In the genomic region with DNA sequence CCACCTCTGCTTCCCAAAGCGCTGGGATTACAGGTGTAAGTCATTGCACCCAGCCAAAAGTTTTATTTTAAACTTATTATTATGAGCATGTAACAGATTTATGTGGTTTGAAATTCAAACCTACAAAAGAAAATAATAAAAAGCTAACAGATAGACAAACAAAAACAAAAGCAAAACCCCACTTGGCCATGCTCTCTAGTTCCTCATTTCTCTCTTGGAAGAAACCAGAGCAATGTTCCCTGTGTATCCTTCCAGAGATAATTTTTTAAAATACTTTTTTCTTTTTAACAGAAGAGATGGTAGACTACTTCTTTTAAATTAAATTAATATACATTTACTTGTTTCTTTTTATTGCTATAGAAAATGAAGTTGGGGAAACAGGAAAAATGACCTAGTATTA, we compare ENCODE assay signal across 25 cellular contexts. TPM values are rescaled to one million over a fixed set of nuclear protein-coding genes. Genes with fewer than 3 reads are reported as not detected.
"Had no signal": no experiment of that assay in that cellular context is flagged by ENCODE, and none has a peak within 500 bp of the region (broad histone marks: within the 10 kb centered on the region; RNA-seq: fewer than 3 reads in every experiment).

No MANE protein-coding gene starts in this region.

- DNase-seq: activated CD4-positive, alpha-beta T cell treated with anti-CD3 and anti-CD28 coated beads for 36 hours; activated CD8-positive, alpha-beta memory T cell treated with anti-CD3 and anti-CD28 coated beads, Interleukin-2, amount 50 U/mL, for 4 hours; activated CD8-positive, alpha-beta T cell treated with anti-CD3 and anti-CD28 coated beads for 36 hours; activated gamma-delta T cell treated with Interleukin-2 at 50 U/mL for 16 hours; activated naive CD4-positive, alpha-beta T cell treated with anti-CD3 and anti-CD28 coated beads, Interleukin-2, amount 10 ng/mL, durations not matched to agents 7 days and 5 days; activated naive CD8-positive, alpha-beta T cell treated with anti-CD3 and anti-CD28 coated beads for 36 hours; activated T-cell treated with anti-CD3 and anti-CD28 coated beads, Interleukin-2, amount 50 U/mL, for 72 hours; anterior cingulate cortex; cerebellar nuclear complex; NCI-H1048; NCI-H146; NCI-H187 treated with DMSO at 0.1 percent for 48 hours; NCI-H2081 treated with DMSO at 0.1 percent for 48 hours; NCI-H446; NCI-H524; RPMI8226; T-helper 9 cell; WERI-Rb-1 had no signal

- H3K36me3 Mint-ChIP-seq: activated naive CD4-positive, alpha-beta T cell treated with anti-CD3 and anti-CD28 coated beads, Interleukin-2, amount 10 ng/mL, durations not matched to agents 7 days and 5 days; activated naive CD8-positive, alpha-beta T cell treated with anti-CD3 and anti-CD28 coated beads for 36 hours had no signal

- H3K4me3 ChIP-seq: SK-N-MC had no signal

- H3K36me3 ChIP-seq: WERI-Rb-1 had no signal

- H3K27ac Mint-ChIP-seq: activated CD4-positive, alpha-beta T cell treated with anti-CD3 and anti-CD28 coated beads for 36 hours; activated CD8-positive, alpha-beta T cell treated with anti-CD3 and anti-CD28 coated beads for 36 hours; activated naive CD4-positive, alpha-beta T cell treated with anti-CD3 and anti-CD28 coated beads, Interleukin-2, amount 10 ng/mL, durations not matched to agents 7 days and 5 days; activated naive CD8-positive, alpha-beta T cell treated with anti-CD3 and anti-CD28 coated beads for 36 hours; activated T-cell treated with anti-CD3 and anti-CD28 coated beads, Interleukin-2, amount 50 U/mL, for 72 hours; activated T-helper 2 cell treated with anti-CD3 and anti-CD28 coated beads, Interferon-gamma antibody, Interleukin-2, Interleukin-4, amounts not matched to agents 10 μg/mL and 5 μg/mL and 100 μg/mL, durations not matched to agents 14 hours and 24 hours and 36 hours; T-helper 1 cell treated with Interleukin-12 subunit alpha and Interleukin-12 subunit beta and Interleukin-4 antibody, amounts not matched to agents 30 μg/mL and 1 μg/mL, for 36 hours had no signal

- ATAC-seq: activated CD4-positive, alpha-beta T cell treated with anti-CD3 and anti-CD28 coated beads for 36 hours; activated CD8-positive, alpha-beta T cell treated with anti-CD3 and anti-CD28 coated beads for 36 hours; activated T-cell treated with anti-CD3 and anti-CD28 coated beads, Interleukin-2, amount 50 U/mL, for 72 hours; Panc1; Right ventricle myocardium inferior had no signal

- H3K9me3 Mint-ChIP-seq: activated CD8-positive, alpha-beta T cell treated with anti-CD3 and anti-CD28 coated beads for 36 hours; activated naive CD4-positive, alpha-beta T cell treated with anti-CD3 and anti-CD28 coated beads, Interleukin-2, amount 10 ng/mL, durations not matched to agents 7 days and 5 days; activated naive CD8-positive, alpha-beta T cell treated with anti-CD3 and anti-CD28 coated beads for 36 hours; activated T-cell treated with anti-CD3 and anti-CD28 coated beads, Interleukin-2, amount 50 U/mL, for 72 hours; activated T-helper 2 cell treated with anti-CD3 and anti-CD28 coated beads, Interferon-gamma antibody, Interleukin-2, Interleukin-4, amounts not matched to agents 10 μg/mL and 5 μg/mL and 100 μg/mL, durations not matched to agents 14 hours and 24 hours and 36 hours; T-helper 1 cell treated with Interleukin-12 subunit alpha and Interleukin-12 subunit beta and Interleukin-4 antibody, amounts not matched to agents 30 μg/mL and 1 μg/mL, for 36 hours had no signal

- H3K4me3 Mint-ChIP-seq: activated CD4-positive, alpha-beta T cell treated with anti-CD3 and anti-CD28 coated beads for 36 hours; activated CD8-positive, alpha-beta T cell treated with anti-CD3 and anti-CD28 coated beads for 36 hours; activated naive CD4-positive, alpha-beta T cell treated with anti-CD3 and anti-CD28 coated beads, Interleukin-2, amount 10 ng/mL, durations not matched to agents 7 days and 5 days; activated naive CD8-positive, alpha-beta T cell treated with anti-CD3 and anti-CD28 coated beads for 36 hours; activated T-cell treated with anti-CD3 and anti-CD28 coated beads, Interleukin-2, amount 50 U/mL, for 72 hours; T-helper 1 cell treated with Interleukin-12 subunit alpha and Interleukin-12 subunit beta and Interleukin-4 antibody, amounts not matched to agents 30 μg/mL and 1 μg/mL, for 36 hours had no signal

- H3K27ac ChIP-seq: SK-N-MC, WERI-Rb-1 had no signal

RNA-seq across cellular contexts. Expression of a gene that starts 28.0 kb away (rescaled TPM):
- total RNA-seq: activated CD8-positive, alpha-beta T cell treated with anti-CD3 and anti-CD28 coated beads for 36 hours; activated naive CD8-positive, alpha-beta T cell treated with anti-CD3 and anti-CD28 coated beads for 36 hours; cardiac septum; Right ventricle myocardium inferior had no signal
- polyA plus RNA-seq: adipose tissue had no signal

RNA-seq across cellular contexts. Expression of a gene that starts 28.4 kb away (rescaled TPM):
- total RNA-seq: activated CD8-positive, alpha-beta T cell treated with anti-CD3 and anti-CD28 coated beads for 36 hours; activated naive CD8-positive, alpha-beta T cell treated with anti-CD3 and anti-CD28 coated beads for 36 hours; activated T-cell treated with anti-CD3 and anti-CD28 coated beads, Interleukin-2, amount 50 U/mL, for 72 hours; cardiac septum; Right ventricle myocardium inferior had no signal
- polyA plus RNA-seq: adipose tissue had no signal
